ENCODE assay signal across 7 cellular contexts in genomic region chr16:2904922-2905240, GRCh38. TPM values are rescaled to one million over a fixed set of nuclear protein-coding genes. Genes with fewer than 3 reads are reported as not detected.
DNase-seq lines count a peak whose midpoint lies in the region; ATAC-seq lines count a peak whose summit lies in the region.

No MANE protein-coding gene starts in this region.

- H3K4me3 ChIP-seq in adipocyte (ENCODE audit: low read length) (peak overlapping the region; percentile 89), thymus (ENCODE audit: low read length) (peak overlapping the region; percentile 65)

- DNase-seq in adipocyte (ENCODE audit: low read depth) (no peak), left colon (no peak), activated gamma-delta T cell (lab: John Stamatoyannopoulos, UW) (no peak), middle frontal gyrus (ENCODE audit: extremely low spot score, low spot score) (no peak)

- H3K9ac ChIP-seq in adipocyte (ENCODE audit: low read length): peak overlapping the region; percentile 90

- ATAC-seq in GM19328 (IDR thresholded peaks at IDR 0.05; ENCODE audit: unreplicated experiment) (peak; percentile 10), HG03354 (IDR thresholded peaks at IDR 0.05; ENCODE audit: poor library complexity, severe bottlenecking, unreplicated experiment) (peak; percentile 17), left colon (peak; percentile 2)

- intact Hi-C loops in left colon (cut with DNase I, micrococcal nuclease): no loop called here

- peaks cover 9% of the 10 kb centered on the region for H3K4me1 ChIP-seq in adipocyte (ENCODE audit: control insufficient read depth, insufficient read depth, low read length)
- no peaks in the 10 kb centered on the region for H3K4me1 ChIP-seq in thymus (ENCODE audit: control insufficient read depth, insufficient read depth, low read length)

- no peaks in the 10 kb centered on the region for H3K27me3 ChIP-seq in adipocyte (replicated peaks; ENCODE audit: control insufficient read depth, insufficient read depth, low read length)
- H3K27me3 ChIP-seq in thymus (ENCODE audit: control insufficient read depth, insufficient read depth): no peaks in the 10 kb centered on the region

- under 1% methylated on average over 32 of the region's 32 CpGs for WGBS in thymus

- H3K9me3 ChIP-seq in adipocyte (ENCODE audit: control insufficient read depth, low read length): no peaks in the 10 kb centered on the region
- H3K9me3 ChIP-seq in thymus (ENCODE audit: control insufficient read depth): peaks cover 1% of the 10 kb centered on the region

- H3K27ac ChIP-seq in thymus (ENCODE audit: low read depth): peak overlapping the region; percentile 66

- H3K36me3 ChIP-seq in adipocyte (ENCODE audit: control insufficient read depth, insufficient read depth, low read length, severe bottlenecking) (peaks cover 5% of the 10 kb centered on the region), thymus (ENCODE audit: control insufficient read depth, insufficient read depth) (no peaks in the 10 kb centered on the region)

RNA-seq across cellular contexts. Expression of gene FLYWCH1, which starts 6.8 kb away (rescaled TPM):
- 10 to 100 TPM; 23.0 to 27.3 TPM for total RNA-seq in left colon
- polyA plus RNA-seq in thymus: 34.1 TPM

RNA-seq across cellular contexts. Expression of gene FLYWCH2, which starts 21.9 kb away (rescaled TPM):
- 10 to 100 TPM; 20.7 to 30.8 TPM for total RNA-seq in left colon
- 34.5 TPM for polyA plus RNA-seq in thymus

RNA-seq across cellular contexts. Expression of gene PRSS22, which starts 46.9 kb away (rescaled TPM):
- 10 to 100 TPM in 1 of 2 donors, under 1 TPM in 1; 0.78 to 12.9 TPM for total RNA-seq in left colon
- 4.1 TPM for polyA plus RNA-seq in thymus

RNA-seq across cellular contexts. Expression of gene KREMEN2, which starts 59.2 kb away (rescaled TPM):
- 1 to 10 TPM in 1 of 2 donors, under 1 TPM in 1; 0.89 to 1.1 TPM for total RNA-seq in left colon
- polyA plus RNA-seq in thymus: 3.1 TPM
